ENCODE assay signal across 16 cellular contexts in genomic region chr10:17427201-17427600, GRCh38. TPM values are rescaled to one million over a fixed set of nuclear protein-coding genes. Genes with fewer than 3 reads are reported as not detected.
"Had no signal": no experiment of that assay in that cellular context is flagged by ENCODE, and none has a peak within 500 bp of the region (broad histone marks: within the 10 kb centered on the region; RNA-seq: fewer than 3 reads in every experiment).

No MANE protein-coding gene starts in this region.

- H3K9me3 Mint-ChIP-seq: neural crest cell; stimulated activated naive CD8-positive, alpha-beta T cell treated with anti-CD3 and anti-CD28 coated beads, Interleukin-15, Interleukin-2, amounts not matched to agents 100 ng/mL and 50 ng/mL, for 24 hours had no signal

- H3K4me3 Mint-ChIP-seq: neural crest cell; stimulated activated naive CD8-positive, alpha-beta T cell treated with anti-CD3 and anti-CD28 coated beads, Interleukin-15, Interleukin-2, amounts not matched to agents 100 ng/mL and 50 ng/mL, for 24 hours had no signal

- H3K79me2 ChIP-seq: parathyroid adenoma had no signal

- H3K27ac ChIP-seq: coronary artery, gastrocnemius medialis, parathyroid adenoma, testis, VCaP had no signal

- ATAC-seq: gastrocnemius medialis, left lung had no signal

- H3K27ac Mint-ChIP-seq: stimulated activated naive CD8-positive, alpha-beta T cell treated with anti-CD3 and anti-CD28 coated beads, Interleukin-15, Interleukin-2, amounts not matched to agents 100 ng/mL and 50 ng/mL, for 24 hours had no signal

- H3K4me3 ChIP-seq: coronary artery, gastrocnemius medialis, left lung, testis had no signal

- H3K4me1 ChIP-seq: gastrocnemius medialis, parathyroid adenoma had no signal

- DNase-seq: activated gamma-delta T cell; activated T-cell treated with anti-CD3 and anti-CD28 coated beads, Interleukin-2, amount 50 U/mL, for 1 hour; caudate nucleus; effector CD8-positive, alpha-beta T cell; gastrocnemius medialis; left lung; mesenchymal stem cell; stimulated activated CD4-positive, alpha-beta T cell treated with anti-CD3 and anti-CD28 coated beads, Interleukin-15, amount 100 ng/mL, for 24 hours; stimulated activated CD4-positive, alpha-beta T cell treated with anti-CD3 and anti-CD28 coated beads, Interleukin-4, amount 100 ng/mL, for 24 hours; T-helper 9 cell; testis had no signal

- H3K27me3 ChIP-seq: gastrocnemius medialis, testis had no signal

- H2AFZ ChIP-seq: parathyroid adenoma had no signal

- H3K9me3 ChIP-seq: gastrocnemius medialis, left lung, testis had no signal

- H3K36me3 ChIP-seq: gastrocnemius medialis, left lung had no signal

RNA-seq across cellular contexts. Expression of gene ST8SIA6, which starts 27.2 kb away (rescaled TPM):
- total RNA-seq: neural crest cell had no signal
